ENCODE assay signal across 20 cellular contexts in the genomic region with DNA sequence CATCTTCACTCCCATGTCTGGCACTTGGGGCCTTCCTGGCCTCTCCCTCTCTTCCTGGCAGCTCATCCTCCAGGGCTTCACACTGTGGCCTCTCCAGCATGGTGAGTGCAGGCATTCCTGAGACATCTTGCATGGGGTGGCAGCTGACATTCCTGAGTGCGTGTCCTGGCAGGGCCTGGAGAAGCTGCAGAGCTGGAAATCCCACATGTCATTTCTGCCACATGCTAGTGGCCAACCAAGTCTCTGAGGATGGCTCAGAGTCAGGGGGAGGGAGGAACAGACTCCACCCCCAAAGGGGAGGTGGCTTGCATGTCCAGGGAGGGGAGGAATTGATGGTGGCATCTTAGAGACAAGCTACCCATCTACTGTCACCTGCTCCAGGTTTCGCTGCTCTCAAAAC. TPM values are rescaled to one million over a fixed set of nuclear protein-coding genes. Genes with fewer than 3 reads are reported as not detected.
DNase-seq lines count a peak whose midpoint lies in the region; ATAC-seq and TF ChIP-seq lines count a peak whose summit lies in the region.
"Had no signal": no experiment of that assay in that cellular context is flagged by ENCODE, and none has a peak within 500 bp of the region (broad histone marks: within the 10 kb centered on the region; RNA-seq: fewer than 3 reads in every experiment).

No MANE protein-coding gene starts in this region.

- no peak overlapping the region for H3K27ac ChIP-seq in PC-3 (ENCODE audit: low read length)
- peak overlapping the region; percentile 39 for H3K27ac ChIP-seq in epithelial cell of prostate
- no peak overlapping the region for H3K27ac ChIP-seq in prostate gland
- H3K27ac ChIP-seq: BLaER1 treated with 17β-estradiol and CSF1 and Interleukin-3, amounts not matched to agents 10 nM and 100 nM had no signal

- no peaks in the 10 kb centered on the region for H3K36me3 Mint-ChIP-seq in activated T-helper 17 cell treated with anti-CD3 and anti-CD28 coated beads, Interleukin-2, amount 50 U/mL, for 72 hours (ENCODE audit: low read depth)
- H3K36me3 Mint-ChIP-seq: activated CD8-positive, alpha-beta memory T cell treated with anti-CD3 and anti-CD28 coated beads, Interleukin-2, amount 10 ng/mL, durations not matched to agents 7 days and 5 days; activated naive CD8-positive, alpha-beta T cell treated with anti-CD3 and anti-CD28 coated beads for 36 hours had no signal

- ATAC-seq in PC-3: no peak
- ATAC-seq in activated T-helper 17 cell treated with anti-CD3 and anti-CD28 coated beads, Interleukin-2, amount 50 U/mL, for 72 hours (replicated peaks): no peak
- ATAC-seq in HG03045 (IDR thresholded peaks at IDR 0.05; ENCODE audit: unreplicated experiment): no peak
- ATAC-seq: activated CD8-positive, alpha-beta memory T cell treated with anti-CD3 and anti-CD28 coated beads, Interleukin-2, amount 10 ng/mL, durations not matched to agents 7 days and 5 days had no signal

- no peak overlapping the region for H3K4me2 ChIP-seq in PC-3 (ENCODE audit: low read length)
- H3K4me2 ChIP-seq: BLaER1 treated with 17β-estradiol and CSF1 and Interleukin-3, amounts not matched to agents 10 nM and 100 nM had no signal

- no peaks in the 10 kb centered on the region for H3K79me2 ChIP-seq in PC-3 (ENCODE audit: low read length)

- no peaks in the 10 kb centered on the region for H3K9me2 ChIP-seq in PC-3 (replicated peaks; ENCODE audit: low read length)

- no peak for TF ChIP-seq CTCF in PC-3 (conservative IDR thresholded peaks at IDR 0.05; ENCODE audit: low read depth, low read length)
- TF ChIP-seq CTCF in prostate gland (IDR thresholded peaks at IDR 0.05): no peak

- no peak overlapping the region for H3K9ac ChIP-seq in PC-3 (ENCODE audit: low read length)
- H3K9ac ChIP-seq: BLaER1 treated with 17β-estradiol and CSF1 and Interleukin-3, amounts not matched to agents 10 nM and 100 nM had no signal

- H2AFZ ChIP-seq in PC-3 (ENCODE audit: low read length): no peak overlapping the region

- H3K4me1 ChIP-seq in PC-3 (ENCODE audit: insufficient read depth, low read length) (peaks cover 17% of the 10 kb centered on the region), prostate gland (replicated peaks) (no peaks in the 10 kb centered on the region)

- BruUV-seq in PC-3 (replicated peaks; lab: Mats Ljungman, UMichigan): no TSS peak

- H3K36me3 ChIP-seq in PC-3 (ENCODE audit: low read depth, low read length): no peaks in the 10 kb centered on the region
- H3K36me3 ChIP-seq in prostate gland: no peaks in the 10 kb centered on the region
- H3K36me3 ChIP-seq: BLaER1 treated with 17β-estradiol and CSF1 and Interleukin-3, amounts not matched to agents 10 nM and 100 nM had no signal

- H3K27me3 Mint-ChIP-seq in activated T-helper 17 cell treated with anti-CD3 and anti-CD28 coated beads, Interleukin-2, amount 50 U/mL, for 72 hours: peaks cover 4% of the 10 kb centered on the region
- H3K27me3 Mint-ChIP-seq: activated naive CD8-positive, alpha-beta T cell treated with anti-CD3 and anti-CD28 coated beads for 36 hours had no signal

- H3K27me3 ChIP-seq in PC-3 (ENCODE audit: low read length) (peaks cover 8% of the 10 kb centered on the region; the same call in 1 of the 2 replicates), prostate gland (replicated peaks; ENCODE audit: insufficient read depth) (no peaks in the 10 kb centered on the region)
- H3K27me3 ChIP-seq: BLaER1 treated with 17β-estradiol and CSF1 and Interleukin-3, amounts not matched to agents 10 nM and 100 nM had no signal

- 61% methylated on average over 2 of the region's 2 CpGs for WGBS in prostate gland

- no peak overlapping the region for H3K4me3 Mint-ChIP-seq in activated T-helper 17 cell treated with anti-CD3 and anti-CD28 coated beads, Interleukin-2, amount 50 U/mL, for 72 hours
- H3K4me3 Mint-ChIP-seq: activated CD8-positive, alpha-beta memory T cell treated with anti-CD3 and anti-CD28 coated beads, Interleukin-2, amount 10 ng/mL, durations not matched to agents 7 days and 5 days; activated naive CD8-positive, alpha-beta T cell treated with anti-CD3 and anti-CD28 coated beads for 36 hours had no signal

- no peak for TF ChIP-seq POLR2A in prostate gland (IDR thresholded peaks at IDR 0.05)

- peak; percentile 15 for DNase-seq in GM03348 (ENCODE audit: low spot score)
- peak; percentile 56 for DNase-seq in PC-3
- DNase-seq in epithelial cell of prostate (ENCODE audit: low read depth, low spot score): peak; percentile 75
- peak; percentile 11 for DNase-seq in prostate gland (ENCODE audit: low spot score)
- DNase-seq in AML-193 (lab: John Stamatoyannopoulos, UW): no peak
- no peak for DNase-seq in 8988T
- DNase-seq: activated CD4-positive, alpha-beta T cell treated with anti-CD3 and anti-CD28 coated beads for 4 hours; activated CD8-positive, alpha-beta memory T cell treated with anti-CD3 and anti-CD28 coated beads, Interleukin-2, amount 10 ng/mL, durations not matched to agents 7 days and 5 days; activated naive CD8-positive, alpha-beta T cell treated with anti-CD3 and anti-CD28 coated beads for 36 hours; cerebellar nuclear complex; MV-4-11; NCI-H187; NCI-H345; SW 1271 had no signal

- H3K9me3 ChIP-seq in PC-3 (ENCODE audit: low read length): no peaks in the 10 kb centered on the region
- no peaks in the 10 kb centered on the region for H3K9me3 ChIP-seq in prostate gland
- H3K9me3 ChIP-seq: BLaER1 treated with 17β-estradiol and CSF1 and Interleukin-3, amounts not matched to agents 10 nM and 100 nM had no signal

- no peaks in the 10 kb centered on the region for H3F3A ChIP-seq in PC-3 (ENCODE audit: low read length, unreplicated experiment)

- intact Hi-C loops in PC-3 (cut with micrococcal nuclease) (no loop called here), prostate gland (cut with DNase I) (no loop called here)

- no peaks in the 10 kb centered on the region for H3K9me3 Mint-ChIP-seq in activated T-helper 17 cell treated with anti-CD3 and anti-CD28 coated beads, Interleukin-2, amount 50 U/mL, for 72 hours
- H3K9me3 Mint-ChIP-seq: activated naive CD8-positive, alpha-beta T cell treated with anti-CD3 and anti-CD28 coated beads for 36 hours had no signal

- CTCF ChIA-PET in PC-3 (lab: Charles Lee): interaction anchor here (0.7 kb wide), 1 partner anchor 120 kb away, joined by 4 read pairs; no protein-coding TSS in a partner anchor

- no peaks in the 10 kb centered on the region for H3K4me1 Mint-ChIP-seq in activated T-helper 17 cell treated with anti-CD3 and anti-CD28 coated beads, Interleukin-2, amount 50 U/mL, for 72 hours
- H3K4me1 Mint-ChIP-seq: activated naive CD8-positive, alpha-beta T cell treated with anti-CD3 and anti-CD28 coated beads for 36 hours had no signal

- H4K20me1 ChIP-seq in PC-3 (ENCODE audit: low read length): no peaks in the 10 kb centered on the region
- H4K20me1 ChIP-seq: BLaER1 treated with 17β-estradiol and CSF1 and Interleukin-3, amounts not matched to agents 10 nM and 100 nM had no signal

- H3K4me3 ChIP-seq in PC-3 (ENCODE audit: low read length) (no peak overlapping the region), prostate gland (no peak overlapping the region)
- H3K4me3 ChIP-seq: BLaER1 treated with 17β-estradiol and CSF1 and Interleukin-3, amounts not matched to agents 10 nM and 100 nM had no signal

- no peak overlapping the region for H3K27ac Mint-ChIP-seq in activated T-helper 17 cell treated with anti-CD3 and anti-CD28 coated beads, Interleukin-2, amount 50 U/mL, for 72 hours
- H3K27ac Mint-ChIP-seq: activated CD8-positive, alpha-beta memory T cell treated with anti-CD3 and anti-CD28 coated beads, Interleukin-2, amount 10 ng/mL, durations not matched to agents 7 days and 5 days; activated naive CD8-positive, alpha-beta T cell treated with anti-CD3 and anti-CD28 coated beads for 36 hours had no signal

- POLR2A ChIA-PET in PC-3 (lab: Charles Lee; ENCODE audit: unreplicated experiment): no interaction called here

RNA-seq across cellular contexts. Expression of a gene that starts 41.6 kb away (rescaled TPM):
- not detected in 2 replicates for total RNA-seq in PC-3 (2014; rRNA removed)
- total RNA-seq in prostate gland: under 1 TPM; 0.18 to 0.34 TPM
- not detected for total RNA-seq in activated T-helper 17 cell treated with anti-CD3 and anti-CD28 coated beads, Interleukin-2, amount 50 U/mL, for 72 hours
- total RNA-seq: activated CD8-positive, alpha-beta memory T cell treated with anti-CD3 and anti-CD28 coated beads, Interleukin-2, amount 10 ng/mL, durations not matched to agents 7 days and 5 days; activated naive CD8-positive, alpha-beta T cell treated with anti-CD3 and anti-CD28 coated beads for 36 hours; G401; liver; renal cortical epithelial cell had no signal

Comparison
In these comparisons a context has a peak if more than half of its experiments do, and no peak if none do; other contexts are left out.
1. DNase-seq: peak in GM03348 (single experiment), PC-3 (single experiment), epithelial cell of prostate (single experiment) and prostate gland (single experiment); none in AML-193 (0 of 2) and 8988T (single experiment).